ENCODE assay signal across 22 cellular contexts in genomic region chr10:70535451-70535850, GRCh38. TPM values are rescaled to one million over a fixed set of nuclear protein-coding genes. Genes with fewer than 3 reads are reported as not detected.
A peak's percentile ranks its signal among the peaks of the same experiment; 100 is the strongest.
DNase-seq lines count a peak whose midpoint lies in the region; ATAC-seq, FAIRE-seq and TF ChIP-seq lines count a peak whose summit lies in the region.
"Had no signal": no experiment of that assay in that cellular context is flagged by ENCODE, and none has a peak within 500 bp of the region (broad histone marks: within the 10 kb centered on the region; RNA-seq: fewer than 3 reads in every experiment).

No MANE protein-coding gene starts in this region.

- no peaks in the 10 kb centered on the region for H3K79me2 ChIP-seq in K562 (ENCODE audit: control insufficient read depth, insufficient read depth, low read length)

- H3K9me3 Mint-ChIP-seq in activated naive CD8-positive, alpha-beta T cell treated with anti-CD3 and anti-CD28 coated beads, Interleukin-2, amount 10 ng/mL, durations not matched to agents 7 days and 5 days = no peaks in the 10 kb centered on the region
- H3K9me3 Mint-ChIP-seq in activated naive CD8-positive, alpha-beta T cell treated with anti-CD3 and anti-CD28 coated beads, Interleukin-2, amount 50 U/mL, for 24 hours = no peaks in the 10 kb centered on the region
- no peaks in the 10 kb centered on the region for H3K9me3 Mint-ChIP-seq in nephron
- H3K9me3 Mint-ChIP-seq: CD4-positive, alpha-beta T cell; HFFc6 had no signal

- no peak for FAIRE-seq in K562 (lab: Jason Lieb, UNC)
- FAIRE-seq: A549, G401.6, GM12891, GM19239, H54 had no signal

- H3K9me1 ChIP-seq in K562 (ENCODE audit: control insufficient read depth, insufficient read depth, low read length) = no peaks in the 10 kb centered on the region

- CTCF ChIA-PET in K562 (lab: Yijun Ruan, JAX; ENCODE audit: low intra/inter-chr PET ratio) = interaction anchor here (0.7 to 2.2 kb wide), 2 partner anchors 156 to 294 kb away, joined by 4 to 8 read pairs; no protein-coding TSS in a partner anchor

- H3K27ac ChIP-seq in K562 (ENCODE audit: extremely low read depth, low read depth, low read length) = no peak overlapping the region
- H3K27ac ChIP-seq: 22Rv1, A549, C4-2B had no signal

- ATAC-seq in activated naive CD8-positive, alpha-beta T cell treated with anti-CD3 and anti-CD28 coated beads, Interleukin-2, amount 10 ng/mL, durations not matched to agents 7 days and 5 days (ENCODE audit: low read depth) = no peak
- no peak for ATAC-seq in activated naive CD8-positive, alpha-beta T cell treated with anti-CD3 and anti-CD28 coated beads, Interleukin-2, amount 50 U/mL, for 24 hours
- ATAC-seq in K562 (no peak), HG03135 (IDR thresholded peaks at IDR 0.05; ENCODE audit: unreplicated experiment) (no peak)
- ATAC-seq: A549 had no signal

- H3K27ac Mint-ChIP-seq in activated naive CD8-positive, alpha-beta T cell treated with anti-CD3 and anti-CD28 coated beads, Interleukin-2, amount 10 ng/mL, durations not matched to agents 7 days and 5 days = peak overlapping the region; percentile 0
- no peak overlapping the region for H3K27ac Mint-ChIP-seq in activated naive CD8-positive, alpha-beta T cell treated with anti-CD3 and anti-CD28 coated beads, Interleukin-2, amount 50 U/mL, for 24 hours
- H3K27ac Mint-ChIP-seq in nephron = peak overlapping the region in 2 of 3 experiments; percentile 68 to 77
- H3K27ac Mint-ChIP-seq: CD4-positive, alpha-beta T cell; HFFc6 had no signal

- no peak overlapping the region for H3K4me3 ChIP-seq in K562
- H3K4me3 ChIP-seq: A549 had no signal

- peaks cover 4% of the 10 kb centered on the region for H3K27me3 Mint-ChIP-seq in activated naive CD8-positive, alpha-beta T cell treated with anti-CD3 and anti-CD28 coated beads, Interleukin-2, amount 10 ng/mL, durations not matched to agents 7 days and 5 days
- H3K27me3 Mint-ChIP-seq in activated naive CD8-positive, alpha-beta T cell treated with anti-CD3 and anti-CD28 coated beads, Interleukin-2, amount 50 U/mL, for 24 hours = no peaks in the 10 kb centered on the region
- H3K27me3 Mint-ChIP-seq in nephron (ENCODE audit: low read depth) = peaks cover 12% of the 10 kb centered on the region
- H3K27me3 Mint-ChIP-seq: CD4-positive, alpha-beta T cell had no signal

- no peak overlapping the region for H3K4me3 Mint-ChIP-seq in activated naive CD8-positive, alpha-beta T cell treated with anti-CD3 and anti-CD28 coated beads, Interleukin-2, amount 10 ng/mL, durations not matched to agents 7 days and 5 days
- H3K4me3 Mint-ChIP-seq in activated naive CD8-positive, alpha-beta T cell treated with anti-CD3 and anti-CD28 coated beads, Interleukin-2, amount 50 U/mL, for 24 hours = no peak overlapping the region
- no peak overlapping the region for H3K4me3 Mint-ChIP-seq in nephron
- H3K4me3 Mint-ChIP-seq: CD4-positive, alpha-beta T cell; HFFc6 had no signal

- peaks cover 5% of the 10 kb centered on the region for H3K4me1 Mint-ChIP-seq in activated naive CD8-positive, alpha-beta T cell treated with anti-CD3 and anti-CD28 coated beads, Interleukin-2, amount 10 ng/mL, durations not matched to agents 7 days and 5 days
- no peaks in the 10 kb centered on the region for H3K4me1 Mint-ChIP-seq in activated naive CD8-positive, alpha-beta T cell treated with anti-CD3 and anti-CD28 coated beads, Interleukin-2, amount 50 U/mL, for 24 hours
- H3K4me1 Mint-ChIP-seq in nephron = peaks cover 34% of the 10 kb centered on the region

- peaks cover 9% of the 10 kb centered on the region; the same call in 1 of the 2 replicates for H4K20me1 ChIP-seq in K562 (replicated peaks; ENCODE audit: control insufficient read depth, insufficient read depth, low read length)

- H3K9ac ChIP-seq in K562 (ENCODE audit: insufficient read depth in 1 of 2, low read depth in 2 of 2, low read length in 2 of 2) = no peak overlapping the region

- no peak overlapping the region for H3K4me2 ChIP-seq in K562 (ENCODE audit: insufficient read depth, low read length)
- H3K4me2 ChIP-seq: A549 had no signal

- POLR2A ChIA-PET in activated naive CD8-positive, alpha-beta T cell treated with anti-CD3 and anti-CD28 coated beads, Interleukin-2, amount 10 ng/mL, durations not matched to agents 7 days and 5 days (lab: Charles Lee) = no interaction called here
- POLR2A ChIA-PET in K562 (lab: Yijun Ruan, JAX) = no interaction called here

- H3K27me3 ChIP-seq in K562 (ENCODE audit: control insufficient read depth in 2 of 2, insufficient read depth in 2 of 2, low read length in 2 of 2) = peaks cover 13 to 67% of the 10 kb centered on the region in 2 experiments; a peak in 4 of 5 replicates

- no peaks in the 10 kb centered on the region for H3K9me3 ChIP-seq in K562 (replicated peaks; ENCODE audit: control insufficient read depth, insufficient read depth, low read depth, low read length)
- H3K9me3 ChIP-seq: A549 had no signal

- TF ChIP-seq CTCF in K562 (IDR thresholded peaks at IDR 0.05 in 2 of 3, conservative IDR thresholded peaks at IDR 0.05 in 1 of 3; ENCODE audit: insufficient read depth in 2 of 3, low read depth in 1 of 3, low read length in 3 of 3) (no peak), nephron (IDR thresholded peaks at IDR 0.05; ENCODE audit: unreplicated experiment in 3 of 3) (no peak)

- TF ChIP-seq EP300 in K562 (IDR thresholded peaks at IDR 0.05; ENCODE audit: low read length) = no peak

- 0% methylated on average over 5 of the region's 5 CpGs for WGBS in K562 (ENCODE audit: insufficient coverage, low coverage, missing lambda C conversion rate)

- no peaks in the 10 kb centered on the region for H3K36me3 Mint-ChIP-seq in activated naive CD8-positive, alpha-beta T cell treated with anti-CD3 and anti-CD28 coated beads, Interleukin-2, amount 10 ng/mL, durations not matched to agents 7 days and 5 days
- no peaks in the 10 kb centered on the region for H3K36me3 Mint-ChIP-seq in activated naive CD8-positive, alpha-beta T cell treated with anti-CD3 and anti-CD28 coated beads, Interleukin-2, amount 50 U/mL, for 24 hours (ENCODE audit: low read depth)
- no peaks in the 10 kb centered on the region for H3K36me3 Mint-ChIP-seq in nephron (ENCODE audit: low read depth)

- DNase-seq in activated naive CD8-positive, alpha-beta T cell treated with anti-CD3 and anti-CD28 coated beads, Interleukin-2, amount 10 ng/mL, durations not matched to agents 7 days and 5 days = no peak
- no peak for DNase-seq in activated naive CD8-positive, alpha-beta T cell treated with anti-CD3 and anti-CD28 coated beads, Interleukin-2, amount 50 U/mL, for 24 hours
- DNase-seq in K562 (ENCODE audit: extremely low read depth in 1 of 4, low spot score in 3 of 4) = no peak
- DNase-seq in D341Med (ENCODE audit: low spot score) = no peak
- DNase-seq in globus pallidus (ENCODE audit: low spot score) = no peak
- DNase-seq: AML-193; Calu3; CD4-positive, alpha-beta T cell; DMS 273 treated with DMSO at 0.1 percent for 48 hours; DMS53; DND-41; HCEC 1CT; HFFc6 had no signal

- BruUV-seq in K562 (replicated peaks; lab: Mats Ljungman, UMichigan) = no TSS peak

- in situ Hi-C loops in K562 (cut with MboI) = loop anchor here (5.0 to 10.0 kb wide), 2 partner anchors 73 to 321 kb away; no protein-coding TSS in a partner anchor

- H3K36me3 ChIP-seq in K562 (ENCODE audit: control insufficient read depth, insufficient read depth, low read length) = no peaks in the 10 kb centered on the region

- TF ChIP-seq POLR2A in K562 (conservative IDR thresholded peaks at IDR 0.05) = no peak

- H3K4me1 ChIP-seq in K562 (replicated peaks in 1 of 2; ENCODE audit: control insufficient read depth in 2 of 2, insufficient read depth in 2 of 2, low read length in 2 of 2) = peaks cover 0 to 32% of the 10 kb centered on the region in 2 experiments; a peak in 2 of 5 replicates
- H3K4me1 ChIP-seq: A549 had no signal

- no peak overlapping the region for H2AFZ ChIP-seq in K562 (ENCODE audit: low read depth, low read length)

- TF ChIP-seq RAD21 in K562 (CRISPR knock-in tag; conservative IDR thresholded peaks at IDR 0.05 in 1 of 2, IDR thresholded peaks at IDR 0.05 in 1 of 2) = no peak

- intact Hi-C loops in K562 (cut with micrococcal nuclease) = loop anchor here (10.0 kb wide), 1 partner anchor 311 kb away; no protein-coding TSS in a partner anchor

TF ChIP-seq in K562, 482 proteins besides CTCF, POLR2A, EP300 and RAD21 (continues in another document):
- no peak for TF ChIP-seq ZNF79 (CRISPR knock-in tag; IDR thresholded peaks at IDR 0.05; ENCODE audit: low read depth)
- no peak for TF ChIP-seq FOS (IDR thresholded peaks at IDR 0.05; ENCODE audit: extremely low read depth, insufficient read length)

RNA-seq across cellular contexts. Expression of gene PALD1, which starts 56.9 kb away (rescaled TPM):
- 1 to 10 TPM; 1.1 to 1.4 TPM for total RNA-seq in activated naive CD8-positive, alpha-beta T cell treated with anti-CD3 and anti-CD28 coated beads, Interleukin-2, amount 10 ng/mL, durations not matched to agents 7 days and 5 days
- 0.14 and 0.72 TPM in 2 replicates for total RNA-seq in K562 (2011; cell fraction: chromatin; rRNA removed; ENCODE audit: low replicate concordance)
- total RNA-seq in K562 (2011; cell fraction: nucleolus; rRNA removed) = 0.26 and 0.67 TPM in 2 replicates
- 0.15 and 0.29 TPM in 2 replicates for total RNA-seq in K562 (2011; cell fraction: nucleoplasm; rRNA removed)
- 0.09 and 0.16 TPM in 2 replicates for total RNA-seq in K562 (2014; rRNA removed)
- 0.03 and 0.07 TPM in 2 replicates for total RNA-seq in K562 (2014; rRNA removed; fragmentation: Illumina TruSeq; extraction: Trizol)
- 0.04 and 0.07 TPM in 2 replicates for total RNA-seq in K562 (2015; rRNA removed; fragmentation: Illumina TruSeq; extraction: Trizol)
- 0.27 and 0.29 TPM in 2 replicates for total RNA-seq in K562 (2021)
- polyA plus RNA-seq in K562 (2011; rRNA removed) = 0.13 and 0.26 TPM in 2 replicates
- polyA plus RNA-seq in K562 (2011; cell fraction: cytosol; rRNA removed) = 0.18 and 0.25 TPM in 2 replicates
- 0.53 and 0.81 TPM in 2 replicates for polyA plus RNA-seq in K562 (2011; cell fraction: nucleus; rRNA removed)
- polyA plus RNA-seq in K562 (2012) = 0.08 and 0.11 TPM in 2 replicates
- 0.03 and 0.15 TPM in 2 replicates for polyA plus RNA-seq in K562 (2014; fragmentation: Illumina TruSeq; extraction: Trizol)
- not detected for polyA plus RNA-seq in K562 (2014; fragmentation: Nextera tagmentation; extraction: Ambion mirVana)
- 0.13 and 0.15 TPM in 2 replicates for polyA plus RNA-seq in K562 (2014; rRNA removed)
- polyA minus RNA-seq in K562 (2011; rRNA and poly(A)+ RNA removed) = 0.15 and 0.25 TPM in 2 replicates
- 0.19 TPM in 1 of 2 replicates, not detected in the other for polyA minus RNA-seq in K562 (2011; cell fraction: cytosol; rRNA and poly(A)+ RNA removed)
- under 0.01 and 0.44 TPM in 2 replicates for polyA minus RNA-seq in K562 (2011; cell fraction: nucleus; rRNA and poly(A)+ RNA removed)
- total RNA-seq: HFFc6 had no signal
